8 cellular contexts compared by ENCODE assay signal in the genomic region with DNA sequence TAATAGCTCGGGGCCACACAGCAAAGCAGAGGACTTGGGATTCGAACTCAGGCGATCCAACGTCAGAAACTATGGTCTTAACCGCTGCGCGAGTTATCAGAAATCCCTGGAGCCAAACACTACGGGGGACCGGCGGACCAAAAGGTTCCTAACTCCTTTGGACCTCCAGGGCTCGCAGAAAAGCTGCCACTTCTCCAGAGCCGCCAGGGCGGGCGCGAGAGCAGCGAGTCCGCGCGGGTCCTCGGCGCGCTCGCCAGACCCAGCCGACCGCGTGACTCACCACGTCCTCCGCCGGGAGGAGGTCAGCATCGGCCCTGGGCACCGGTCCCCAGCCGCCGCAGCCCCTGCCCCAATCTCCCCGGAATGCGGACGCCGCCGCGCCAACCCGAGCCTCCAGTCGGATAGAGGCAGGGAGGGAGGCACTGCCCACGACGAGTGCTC. TPM values are rescaled to one million over a fixed set of nuclear protein-coding genes. Genes with fewer than 3 reads are reported as not detected.
A peak's percentile ranks its signal among the peaks of the same experiment; 100 is the strongest.
DNase-seq lines count a peak whose midpoint lies in the region; ATAC-seq, FAIRE-seq and TF ChIP-seq lines count a peak whose summit lies in the region.

No MANE protein-coding gene starts in this region.

- H3K36me3 ChIP-seq in right atrium auricular region (no peaks in the 10 kb centered on the region), K562 (ENCODE audit: control insufficient read depth, insufficient read depth, low read length) (no peaks in the 10 kb centered on the region), left lung (no peaks in the 10 kb centered on the region), vagina (no peaks in the 10 kb centered on the region)
- H3K36me3 ChIP-seq in effector memory CD4-positive, alpha-beta T cell (ENCODE audit: control insufficient read depth, insufficient read depth, low read length), result no peaks in the 10 kb centered on the region

- no peaks in the 10 kb centered on the region for H3K9me1 ChIP-seq in K562 (ENCODE audit: control insufficient read depth, insufficient read depth, low read length)

- no peak overlapping the region for H2AFZ ChIP-seq in K562 (ENCODE audit: low read depth, low read length)

- 36% methylated on average over 19 of the region's 43 CpGs for WGBS in K562 (ENCODE audit: insufficient coverage, low coverage, missing lambda C conversion rate)

- in situ Hi-C loops in K562 (cut with MboI), result no loop called here

- FAIRE-seq in K562 (lab: Jason Lieb, UNC), result no peak

- BruUV-seq in K562 (replicated peaks; lab: Mats Ljungman, UMichigan), result no TSS peak

- H3K27me3 ChIP-seq in right atrium auricular region (peaks cover 51 to 56% of the 10 kb centered on the region in 2 donors), K562 (ENCODE audit: control insufficient read depth in 2 of 2, insufficient read depth in 2 of 2, low read length in 2 of 2) (peaks cover 26 to 83% of the 10 kb centered on the region in 2 experiments), left lung (peaks cover 100% of the 10 kb centered on the region in 2 donors), vagina (peaks cover 14% of the 10 kb centered on the region)
- peaks cover 53% of the 10 kb centered on the region for H3K27me3 ChIP-seq in effector memory CD4-positive, alpha-beta T cell (replicated peaks; ENCODE audit: control insufficient read depth, insufficient read depth, low read length, poor library complexity, severe bottlenecking)

- intact Hi-C loops in Right ventricle myocardium inferior (cut with DNase I), result no loop called here
- intact Hi-C loops in K562 (cut with micrococcal nuclease), result no loop called here
- intact Hi-C loops in left lung (cut with DNase I), result no loop called here
- intact Hi-C loops in vagina (cut with DNase I), result no loop called here

- POLR2A ChIA-PET in K562 (lab: Yijun Ruan, JAX), result no interaction called here

- peaks cover 0 to 29% of the 10 kb centered on the region in 2 donors for H3K4me1 ChIP-seq in right atrium auricular region
- H3K4me1 ChIP-seq in K562 (replicated peaks in 1 of 2; ENCODE audit: control insufficient read depth in 2 of 2, insufficient read depth in 2 of 2, low read length in 2 of 2), result peaks cover 8 to 35% of the 10 kb centered on the region in 2 experiments; a peak in 4 of 5 replicates
- peaks cover 8 to 12% of the 10 kb centered on the region in 2 donors for H3K4me1 ChIP-seq in left lung
- peaks cover 23% of the 10 kb centered on the region for H3K4me1 ChIP-seq in vagina
- H3K4me1 ChIP-seq in effector memory CD4-positive, alpha-beta T cell (ENCODE audit: control insufficient read depth, insufficient read depth, low read length, poor library complexity, severe bottlenecking), result peaks cover 6% of the 10 kb centered on the region

- TF ChIP-seq CTCF in right atrium auricular region (IDR thresholded peaks at IDR 0.05) (peak in 1 of 2 donors; percentile 25), K562 (IDR thresholded peaks at IDR 0.05 in 2 of 3, conservative IDR thresholded peaks at IDR 0.05 in 1 of 3; ENCODE audit: insufficient read depth in 2 of 3, low read depth in 1 of 3, low read length in 3 of 3) (no peak), left lung (IDR thresholded peaks at IDR 0.05) (no peak), vagina (IDR thresholded peaks at IDR 0.05) (no peak)

- H3K79me2 ChIP-seq in K562 (ENCODE audit: control insufficient read depth, insufficient read depth, low read length), result no peaks in the 10 kb centered on the region

- no peak for TF ChIP-seq RAD21 in K562 (CRISPR knock-in tag; conservative IDR thresholded peaks at IDR 0.05 in 1 of 2, IDR thresholded peaks at IDR 0.05 in 1 of 2)

- no peak overlapping the region for H3K9ac ChIP-seq in K562 (ENCODE audit: insufficient read depth in 1 of 2, low read depth in 2 of 2, low read length in 2 of 2)

- 0 out of 2 replicates have a peak, but pooled peaks cover 3% of the 10 kb centered on the region for H4K20me1 ChIP-seq in K562 (replicated peaks; ENCODE audit: control insufficient read depth, insufficient read depth, low read length)

- DNase-seq in Right ventricle myocardium inferior (ENCODE audit: missing footprints) (no peak), right atrium auricular region (ENCODE audit: low spot score) (no peak), K562 (ENCODE audit: extremely low read depth in 1 of 4, low spot score in 3 of 4) (peak in 1 of 4 experiments; percentile 17), left lung (no peak), vagina (ENCODE audit: extremely low spot score in 2 of 2) (no peak), T-helper 9 cell (no peak)
- DNase-seq in effector memory CD4-positive, alpha-beta T cell, result no peak
- DNase-seq in central memory CD4-positive, alpha-beta T cell, result no peak

- H3K27ac ChIP-seq in right atrium auricular region (no peak overlapping the region), K562 (ENCODE audit: extremely low read depth, low read depth, low read length) (no peak overlapping the region), left lung (no peak overlapping the region), vagina (no peak overlapping the region)
- H3K27ac ChIP-seq in effector memory CD4-positive, alpha-beta T cell (ENCODE audit: insufficient read depth, low read length, poor library complexity, severe bottlenecking), result no peak overlapping the region

- TF ChIP-seq EP300 in K562 (IDR thresholded peaks at IDR 0.05; ENCODE audit: low read length), result no peak

- CTCF ChIA-PET in K562 (lab: Yijun Ruan, JAX; ENCODE audit: low intra/inter-chr PET ratio), result no interaction called here

- H3K4me3 ChIP-seq in right atrium auricular region (peak overlapping the region in 1 of 2 donors; percentile 38), K562 (no peak overlapping the region), left lung (no peak overlapping the region), vagina (peak overlapping the region; percentile 17 to 33)
- H3K4me3 ChIP-seq in effector memory CD4-positive, alpha-beta T cell (ENCODE audit: insufficient read depth, low read depth, low read length, poor library complexity, severe bottlenecking), result no peak overlapping the region

- H3K9me3 ChIP-seq in right atrium auricular region (no peaks in the 10 kb centered on the region), K562 (replicated peaks; ENCODE audit: control insufficient read depth, insufficient read depth, low read depth, low read length) (no peaks in the 10 kb centered on the region), left lung (no peaks in the 10 kb centered on the region), vagina (no peaks in the 10 kb centered on the region)
- H3K9me3 ChIP-seq in effector memory CD4-positive, alpha-beta T cell (ENCODE audit: control insufficient read depth, low read length), result no peaks in the 10 kb centered on the region

- H3K4me2 ChIP-seq in K562 (ENCODE audit: insufficient read depth, low read length), result no peak overlapping the region

- TF ChIP-seq POLR2A in K562 (conservative IDR thresholded peaks at IDR 0.05), result no peak
- TF ChIP-seq POLR2A in vagina (IDR thresholded peaks at IDR 0.05), result no peak

- peak; percentile 46 for ATAC-seq in Right ventricle myocardium inferior
- ATAC-seq in K562, result no peak
- peak; percentile 51 for ATAC-seq in left lung

TF ChIP-seq in K562, 482 proteins besides CTCF, POLR2A, EP300 and RAD21 (continues in another document):
- TF ChIP-seq MXI1 (IDR thresholded peaks at IDR 0.05; ENCODE audit: low read depth, low read length) (no peak), RCOR1 (IDR thresholded peaks at IDR 0.05; ENCODE audit: borderline replicate concordance in 1 of 2, low read depth in 2 of 2, low read length in 2 of 2) (no peak), ZNF584 (CRISPR knock-in tag; IDR thresholded peaks at IDR 0.05; ENCODE audit: low read depth) (no peak), NBN (IDR thresholded peaks at IDR 0.05; ENCODE audit: low read depth) (no peak), TAL1 (IDR thresholded peaks at IDR 0.05) (no peak), ZNF583 (CRISPR knock-in tag; IDR thresholded peaks at IDR 0.05) (no peak), MED1 (CRISPR knock-in tag; IDR thresholded peaks at IDR 0.05; ENCODE audit: borderline replicate concordance) (no peak), FOSL1 (tag; conservative IDR thresholded peaks at IDR 0.05) (peak; percentile 57), RBFOX2 (IDR thresholded peaks at IDR 0.05; ENCODE audit: low read depth, low read length) (no peak)
- TF ChIP-seq, protein P1, sequence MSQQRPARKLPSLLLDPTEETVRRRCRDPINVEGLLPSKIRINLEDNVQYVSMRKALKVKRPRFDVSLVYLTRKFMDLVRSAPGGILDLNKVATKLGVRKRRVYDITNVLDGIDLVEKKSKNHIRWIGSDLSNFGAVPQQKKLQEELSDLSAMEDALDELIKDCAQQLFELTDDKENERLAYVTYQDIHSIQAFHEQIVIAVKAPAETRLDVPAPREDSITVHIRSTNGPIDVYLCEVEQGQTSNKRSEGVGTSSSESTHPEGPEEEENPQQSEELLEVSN (IDR thresholded peaks at IDR 0.05; ENCODE audit: borderline replicate concordance in 1 of 2, extremely low read depth in 1 of 2, insufficient read depth in 1 of 2, insufficient read length in 1 of 2, low read depth in 1 of 2, low read length in 1 of 2, poor library complexity in 1 of 2, severe bottlenecking in 1 of 2), result peak in 1 of 2 experiments; percentile 39

RNA-seq across cellular contexts. Expression of a gene that starts 6.0 kb away (rescaled TPM):
- total RNA-seq in Right ventricle myocardium inferior (0.05 TPM), right atrium auricular region (under 1 TPM in 1 of 2 donors, not detected in 1; 0.07 TPM), K562 (2014; rRNA removed) (0.65 and 1.0 TPM in 2 replicates), K562 (2014; rRNA removed; fragmentation: Illumina TruSeq; extraction: Trizol) (0.22 and 0.33 TPM in 2 replicates), K562 (2015; rRNA removed; fragmentation: Illumina TruSeq; extraction: Trizol) (0.60 and 0.62 TPM in 2 replicates), K562 (2021) (1.1 and 1.2 TPM in 2 replicates), left lung (not detected), vagina (not detected)
- total RNA-seq in K562 (2011; cell fraction: chromatin; rRNA removed; ENCODE audit: low replicate concordance), result 0.11 and 0.35 TPM in 2 replicates
- 0.13 and 0.33 TPM in 2 replicates for total RNA-seq in K562 (2011; cell fraction: nucleolus; rRNA removed)
- total RNA-seq in K562 (2011; cell fraction: nucleoplasm; rRNA removed), result 0.15 and 0.31 TPM in 2 replicates
- polyA plus RNA-seq in K562 (2011; rRNA removed) (0.14 and 0.81 TPM in 2 replicates), K562 (2014; fragmentation: Illumina TruSeq; extraction: Trizol) (0.64 and 0.78 TPM in 2 replicates), K562 (2014; fragmentation: Nextera tagmentation; extraction: Ambion mirVana) (under 1 TPM; 0.07 to 0.13 TPM), K562 (2014; rRNA removed) (0.23 and 0.51 TPM in 2 replicates)
- 0.30 and 0.59 TPM in 2 replicates for polyA plus RNA-seq in K562 (2011; cell fraction: cytosol; rRNA removed)
- 0.44 and 0.91 TPM in 2 replicates for polyA plus RNA-seq in K562 (2011; cell fraction: nucleus; rRNA removed)
- polyA plus RNA-seq in K562 (2012), result 0.89 and 1.6 TPM in 2 replicates
- 0.21 and 0.99 TPM in 2 replicates for polyA minus RNA-seq in K562 (2011; rRNA and poly(A)+ RNA removed)
- polyA minus RNA-seq in K562 (2011; cell fraction: cytosol; rRNA and poly(A)+ RNA removed), result 0.48 and 1.8 TPM in 2 replicates
- polyA minus RNA-seq in K562 (2011; cell fraction: nucleus; rRNA and poly(A)+ RNA removed), result 0.40 and 1.4 TPM in 2 replicates

Comparison
In these comparisons a context has a peak if more than half of its experiments do, and no peak if none do; other contexts are left out.
1. H3K4me3 ChIP-seq: peak in vagina (2 of 2); none in K562 (single experiment), left lung (0 of 2) and effector memory CD4-positive, alpha-beta T cell (single experiment).